Comparison of ENCODE assay signal across 13 cellular contexts in the genomic region with DNA sequence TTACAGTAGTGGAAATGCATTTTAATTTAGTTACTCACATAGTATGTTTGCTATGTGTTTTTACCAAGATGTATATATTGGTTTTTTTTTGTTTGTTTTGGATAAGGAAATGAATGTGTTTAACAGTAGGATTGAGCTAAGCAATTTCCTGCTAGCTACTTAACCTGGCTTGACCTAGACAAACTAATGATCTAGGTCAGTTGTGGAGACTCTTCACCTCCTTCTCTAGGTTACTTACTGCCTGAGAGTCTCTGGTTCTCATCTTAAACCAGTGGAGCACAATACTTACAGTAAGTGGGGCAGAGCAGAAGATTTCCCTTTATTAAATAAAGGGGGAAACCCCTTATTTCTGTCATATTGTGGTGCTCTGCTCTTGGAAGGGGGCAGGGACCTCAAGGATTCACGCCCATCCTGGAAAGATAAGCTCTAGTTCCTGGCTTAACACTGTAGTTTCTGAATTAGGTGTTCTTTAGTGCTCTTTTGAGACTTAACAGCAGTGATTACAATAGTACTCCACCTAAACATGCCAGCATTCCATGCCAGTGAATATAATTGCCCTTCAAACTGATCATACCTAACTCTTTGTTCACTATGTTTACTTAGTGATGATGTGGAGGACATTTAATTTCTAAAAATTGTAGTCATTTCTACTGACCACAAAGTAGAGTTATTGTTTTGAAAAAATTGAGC.
DNase-seq lines count a peak whose midpoint lies in the region; ATAC-seq and TF ChIP-seq lines count a peak whose summit lies in the region.
"Had no signal": no experiment of that assay in that cellular context is flagged by ENCODE, and none has a peak within 500 bp of the region (broad histone marks: within the 10 kb centered on the region; RNA-seq: fewer than 3 reads in every experiment).

No MANE protein-coding gene starts in this region.

- no peak overlapping the region for H2BK12ac ChIP-seq in mesenchymal stem cell (ENCODE audit: low read length in 2 of 2)

- peak overlapping the region; percentile 4 for H3K4me2 ChIP-seq in mesenchymal stem cell (ENCODE audit: low read length, poor library complexity, severe bottlenecking)

- H3K23ac ChIP-seq in mesenchymal stem cell (ENCODE audit: low read length in 2 of 2) = no peak overlapping the region

- H3K27me3 ChIP-seq in mesenchymal stem cell (ENCODE audit: control insufficient read depth in 1 of 2, insufficient read depth in 1 of 2, low read length in 2 of 2) (no peaks in the 10 kb centered on the region), tibial nerve (no peaks in the 10 kb centered on the region)
- H3K27me3 ChIP-seq: ovary, suprapubic skin had no signal

- H4K91ac ChIP-seq in mesenchymal stem cell (ENCODE audit: low read length) = no peak overlapping the region

- no peaks in the 10 kb centered on the region for H3K27me3 Mint-ChIP-seq in Calu3 (ENCODE audit: unreplicated experiment)

- H3K36me3 Mint-ChIP-seq in Calu3 (ENCODE audit: insufficient read depth, unreplicated experiment) = no peaks in the 10 kb centered on the region
- H3K36me3 Mint-ChIP-seq: CD4-positive, alpha-beta memory T cell had no signal

- DNase-seq in Calu3 (peak; percentile 40), NCI-H2029 treated with DMSO at 0.1 percent for 48 hours (lab: John Stamatoyannopoulos, UW) (peak; percentile 34), choroid plexus epithelial cell (ENCODE audit: low read depth) (peak; percentile 58), mesenchymal stem cell (peak; percentile 46), tibial nerve (ENCODE audit: low spot score in 2 of 2) (no peak), NCI-H1436 treated with DMSO at 0.1 percent for 48 hours (lab: John Stamatoyannopoulos, UW) (no peak)
- no peak for DNase-seq in stimulated activated CD4-positive, alpha-beta T cell treated with anti-CD3 and anti-CD28 coated beads, Interleukin-2, amount 100 ng/mL, for 24 hours
- DNase-seq: amygdala; CD4-positive, alpha-beta memory T cell; erythroblast; ovary had no signal

- no peak for TF ChIP-seq EP300 in tibial nerve (IDR thresholded peaks at IDR 0.05)

- H3K27ac Mint-ChIP-seq in Calu3 (ENCODE audit: unreplicated experiment) = peak overlapping the region; percentile 76
- H3K27ac Mint-ChIP-seq: CD4-positive, alpha-beta memory T cell had no signal

- no CpG with 5 or more reads among the region's 1 CpG for WGBS in mesenchymal stem cell
- 58 to 75% methylated on average over 1 of the region's 1 CpG for WGBS in tibial nerve, 2 donors

- intact Hi-C loops in Calu3 (cut with micrococcal nuclease; ENCODE audit: unreplicated experiment) = loop anchor here (2.0 kb wide), 1 partner anchor 81 kb away; no protein-coding TSS in a partner anchor

- BruUV-seq in Calu3 (replicated peaks; lab: Mats Ljungman, UMichigan) = no TSS peak

- peak overlapping the region; percentile 47 for H3K9ac ChIP-seq in mesenchymal stem cell (ENCODE audit: low read length)

- H3K27ac ChIP-seq in mesenchymal stem cell (ENCODE audit: low read length, poor library complexity, severe bottlenecking) = peak overlapping the region; percentile 53
- H3K27ac ChIP-seq in tibial nerve = no peak overlapping the region
- H3K27ac ChIP-seq: ovary, suprapubic skin had no signal

- H3K4me1 ChIP-seq in mesenchymal stem cell (ENCODE audit: control insufficient read depth, insufficient read depth, low read depth, low read length) (peaks cover 1% of the 10 kb centered on the region), tibial nerve (peaks cover 0 to 9% (median 0%) of the 10 kb centered on the region in 4 donors)

- peak overlapping the region; percentile 24 for H3K4me3 Mint-ChIP-seq in Calu3 (ENCODE audit: low read depth, unreplicated experiment)
- H3K4me3 Mint-ChIP-seq: CD4-positive, alpha-beta memory T cell had no signal

- peaks cover 19% of the 10 kb centered on the region for H3K79me1 ChIP-seq in mesenchymal stem cell (replicated peaks; ENCODE audit: low read length, poor library complexity, severe bottlenecking)

- ATAC-seq in GM21529 (IDR thresholded peaks at IDR 0.05; ENCODE audit: unreplicated experiment) = no peak

- H3K4me3 ChIP-seq in choroid plexus epithelial cell (ENCODE audit: low read depth, low read length) (no peak overlapping the region), mesenchymal stem cell (ENCODE audit: insufficient read depth in 1 of 2, low read depth in 1 of 2, low read length in 2 of 2) (no peak overlapping the region), tibial nerve (no peak overlapping the region)
- H3K4me3 ChIP-seq: ovary, suprapubic skin had no signal

- H3K36me3 ChIP-seq in mesenchymal stem cell (ENCODE audit: control insufficient read depth in 1 of 2, insufficient read depth in 2 of 2, low read depth in 1 of 2, low read length in 2 of 2) = peaks cover 0 to 7% of the 10 kb centered on the region in 2 experiments
- H3K36me3 ChIP-seq in tibial nerve = no peaks in the 10 kb centered on the region
- H3K36me3 ChIP-seq: ovary, suprapubic skin had no signal

- no peak overlapping the region for H3K4ac ChIP-seq in mesenchymal stem cell (ENCODE audit: low read depth in 1 of 2, low read length in 2 of 2)

- H3K18ac ChIP-seq in mesenchymal stem cell (ENCODE audit: low read depth in 1 of 2, low read length in 2 of 2) = no peak overlapping the region

- no peak overlapping the region for H2AK5ac ChIP-seq in mesenchymal stem cell (ENCODE audit: low read length, severe bottlenecking)

- no peaks in the 10 kb centered on the region for H3K9me3 Mint-ChIP-seq in Calu3 (ENCODE audit: low read depth, unreplicated experiment)

- TF ChIP-seq POLR2A in tibial nerve (IDR thresholded peaks at IDR 0.05) = no peak

- no peak overlapping the region for H2BK120ac ChIP-seq in mesenchymal stem cell (ENCODE audit: low read depth, low read length)

- no peaks in the 10 kb centered on the region for H3K9me3 ChIP-seq in mesenchymal stem cell (ENCODE audit: control insufficient read depth, low read length)
- no peaks in the 10 kb centered on the region for H3K9me3 ChIP-seq in tibial nerve
- H3K9me3 ChIP-seq: ovary, suprapubic skin had no signal

- no peak overlapping the region for H4K8ac ChIP-seq in mesenchymal stem cell (ENCODE audit: low read length)

- no peak overlapping the region for H2AFZ ChIP-seq in mesenchymal stem cell (ENCODE audit: low read depth, low read length)

- H2BK5ac ChIP-seq in mesenchymal stem cell (ENCODE audit: low read depth, low read length, poor library complexity, severe bottlenecking) = no peak overlapping the region

- no peak overlapping the region for H3K14ac ChIP-seq in mesenchymal stem cell (ENCODE audit: low read length in 2 of 2)

- H3K4me1 Mint-ChIP-seq in Calu3 (ENCODE audit: low read depth, unreplicated experiment) = peaks cover 17% of the 10 kb centered on the region

- TF ChIP-seq CTCF in Calu3 (IDR thresholded peaks at IDR 0.05; ENCODE audit: unreplicated experiment) = no peak
- TF ChIP-seq CTCF in choroid plexus epithelial cell (conservative IDR thresholded peaks at IDR 0.05; ENCODE audit: low read depth, low read length) = no peak
- TF ChIP-seq CTCF in tibial nerve (IDR thresholded peaks at IDR 0.05) = no peak

- no peak overlapping the region for H2BK15ac ChIP-seq in mesenchymal stem cell (ENCODE audit: low read depth, poor library complexity, severe bottlenecking)

- CTCF ChIA-PET in Calu3 (lab: Charles Lee) = interaction anchor here (1.0 to 1.7 kb wide), 3 partner anchors 12 to 229 kb away, joined by 5 to 12 read pairs (median 6); no protein-coding TSS in a partner anchor

Comparison
In these comparisons a context has a peak if more than half of its experiments do, and no peak if none do; other contexts are left out.
1. DNase-seq: peak in Calu3 (single experiment), NCI-H2029 treated with DMSO at 0.1 percent for 48 hours (single experiment), choroid plexus epithelial cell (single experiment) and mesenchymal stem cell (single experiment); none in tibial nerve (0 of 2), NCI-H1436 treated with DMSO at 0.1 percent for 48 hours (single experiment) and stimulated activated CD4-positive, alpha-beta T cell treated with anti-CD3 and anti-CD28 coated beads, Interleukin-2, amount 100 ng/mL, for 24 hours (0 of 2).